In the genomic region with DNA sequence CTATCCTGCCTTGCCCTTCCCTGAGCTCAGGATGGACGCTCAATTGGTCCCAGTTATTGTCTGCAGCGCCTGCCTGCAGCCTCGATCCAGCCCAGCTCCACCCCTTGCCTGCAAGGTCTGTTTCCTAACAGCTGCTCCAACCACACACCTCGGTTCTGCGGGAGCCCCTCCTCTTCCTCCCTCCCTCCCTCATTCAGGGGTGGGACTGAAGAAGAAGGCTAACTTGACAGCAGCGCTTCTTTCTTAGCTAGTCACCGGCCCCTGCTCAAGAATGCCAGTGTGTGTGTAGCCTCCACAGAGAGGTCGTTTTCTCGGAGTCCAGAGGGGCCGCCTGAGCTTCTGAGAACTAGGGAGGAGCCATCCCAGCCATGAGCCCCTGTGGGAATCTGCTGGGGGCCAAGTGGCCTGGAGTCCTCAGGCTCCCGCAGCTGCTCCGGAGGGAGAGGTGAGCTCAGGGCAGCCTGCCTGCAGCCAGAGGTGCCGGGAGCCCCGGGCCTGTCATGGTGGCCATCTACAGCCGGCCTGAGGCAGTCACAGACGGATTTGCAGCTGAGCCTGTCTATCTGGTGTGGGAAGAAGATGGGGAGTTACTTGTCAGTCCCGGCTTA, we compare ENCODE assay signal across 8 cellular contexts. TPM values are rescaled to one million over a fixed set of nuclear protein-coding genes. Genes with fewer than 3 reads are reported as not detected.
DNase-seq lines count a peak whose midpoint lies in the region; ATAC-seq and TF ChIP-seq lines count a peak whose summit lies in the region.

No MANE protein-coding gene starts in this region.

- H3K9me3 ChIP-seq in BLaER1 treated with 17β-estradiol and CSF1 and Interleukin-3, amounts not matched to agents 10 nM and 100 nM (replicated peaks in 1 of 11) = no peaks in the 10 kb centered on the region

- TF ChIP-seq CTCF in coronary artery (IDR thresholded peaks at IDR 0.05) = no peak

- peak overlapping the region in 2 of 10 experiments; percentile 27 to 34; a peak in 1 of 20 replicates for H3K4me3 ChIP-seq in BLaER1 treated with 17β-estradiol and CSF1 and Interleukin-3, amounts not matched to agents 10 nM and 100 nM
- peak overlapping the region; percentile 71 for H3K4me3 ChIP-seq in coronary artery

- DNase-seq in LoVo (ENCODE audit: low spot score) (peak; percentile 52), coronary artery (ENCODE audit: low spot score) (peak; percentile 86), left colon (peak; percentile 48 to 61), HuH-7.5 (ENCODE audit: low spot score) (no peak)
- peak; percentile 63 for DNase-seq in activated CD4-positive, alpha-beta T cell treated with anti-CD3 and anti-CD28 coated beads, Interleukin-2, amount 50 U/mL, for 1 hour
- DNase-seq in stimulated activated CD4-positive, alpha-beta T cell treated with anti-CD3 and anti-CD28 coated beads, Interleukin-15, amount 100 ng/mL, for 48 hours (ENCODE audit: low read depth in 2 of 2) = peak; percentile 37 to 39

- ATAC-seq in left colon (peak; percentile 67), HG02870 (IDR thresholded peaks at IDR 0.05; ENCODE audit: unreplicated experiment) (no peak)

- intact Hi-C loops in left colon (cut with DNase I, micrococcal nuclease) = no loop called here

- peak overlapping the region in 5 of 11 experiments; percentile 0 to 43 (median 34); a peak in 4 of 22 replicates for H3K27ac ChIP-seq in BLaER1 treated with 17β-estradiol and CSF1 and Interleukin-3, amounts not matched to agents 10 nM and 100 nM
- H3K27ac ChIP-seq in coronary artery = peak overlapping the region in 1 of 2 donors; percentile 72

- peaks cover 50 to 99% (median 77%) of the 10 kb centered on the region in 11 experiments; a peak in 21 of 22 replicates for H3K36me3 ChIP-seq in BLaER1 treated with 17β-estradiol and CSF1 and Interleukin-3, amounts not matched to agents 10 nM and 100 nM

- peak overlapping the region; percentile 50 to 75 (median 69) for H3K4me2 ChIP-seq in BLaER1 treated with 17β-estradiol and CSF1 and Interleukin-3, amounts not matched to agents 10 nM and 100 nM

- H4K20me1 ChIP-seq in BLaER1 treated with 17β-estradiol and CSF1 and Interleukin-3, amounts not matched to agents 10 nM and 100 nM = peaks cover 53 to 100% (median 99%) of the 10 kb centered on the region in 11 experiments

- H3K27me3 ChIP-seq in BLaER1 treated with 17β-estradiol and CSF1 and Interleukin-3, amounts not matched to agents 10 nM and 100 nM = no peaks in the 10 kb centered on the region

- H3K9ac ChIP-seq in BLaER1 treated with 17β-estradiol and CSF1 and Interleukin-3, amounts not matched to agents 10 nM and 100 nM = peak overlapping the region in 8 of 11 experiments; percentile 3 to 51 (median 28); a peak in 8 of 22 replicates

- peaks cover 21 to 70% (median 45%) of the 10 kb centered on the region in 10 experiments for H3K4me1 ChIP-seq in BLaER1 treated with 17β-estradiol and CSF1 and Interleukin-3, amounts not matched to agents 10 nM and 100 nM

RNA-seq across cellular contexts. Expression of a gene that starts 36.1 kb away (rescaled TPM):
- 100 to 1,000 TPM; 102 to 142 TPM for total RNA-seq in left colon

RNA-seq across cellular contexts. Expression of a gene that starts 44.0 kb away (rescaled TPM):
- 10 to 100 TPM in 1 of 2 donors, 1 to 10 TPM in 1; 8.1 to 21.9 TPM for total RNA-seq in left colon
